Comparison of ENCODE assay signal across 2 cellular contexts in the genomic region with DNA sequence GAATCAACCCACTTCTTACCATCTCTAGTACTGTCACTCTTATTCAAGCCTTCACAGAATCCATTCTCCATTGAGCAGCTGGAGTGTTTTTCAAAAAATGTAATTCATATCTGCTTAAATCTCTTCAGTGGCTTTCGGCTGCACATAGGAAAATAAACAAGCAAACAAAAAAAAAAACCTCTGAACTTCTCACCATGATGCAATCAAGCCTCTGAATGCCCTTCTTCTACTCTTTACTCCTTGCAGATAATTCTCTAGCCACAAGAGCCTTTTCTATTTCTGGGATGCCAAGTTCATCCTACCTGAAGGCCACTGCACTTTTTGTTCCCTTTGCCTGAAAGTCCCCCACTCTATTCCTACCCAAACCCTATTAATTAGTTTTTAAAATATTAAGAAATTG.
TF ChIP-seq lines count a peak whose summit lies in the region.

No MANE protein-coding gene starts in this region.

TF ChIP-seq in IMR-90, 13 proteins besides CTCF, POLR2A, EP300 and RAD21:
- TF ChIP-seq RFX5 (IDR thresholded peaks at IDR 0.05; ENCODE audit: low read depth, low read length), result no peak
- 0 out of 2 replicates have a peak, but pooled peaks have one; percentile 20 for TF ChIP-seq CEBPB (IDR thresholded peaks at IDR 0.05; ENCODE audit: low read depth, low read length)

TF ChIP-seq in H1, 55 proteins besides CTCF, POLR2A, EP300 and RAD21:
- TF ChIP-seq SP4 (IDR thresholded peaks at IDR 0.05; ENCODE audit: low read length) (no peak), TAF1 (IDR thresholded peaks at IDR 0.05; ENCODE audit: low read depth, low read length) (no peak), YY1 (IDR thresholded peaks at IDR 0.05; ENCODE audit: low read depth, low read length) (no peak), SRF (IDR thresholded peaks at IDR 0.05; ENCODE audit: low read depth, low read length) (no peak), BRCA1 (IDR thresholded peaks at IDR 0.05; ENCODE audit: low read depth, low read length) (no peak), EZH2 (IDR thresholded peaks at IDR 0.05; ENCODE audit: low read depth, low read length, severe bottlenecking) (no peak), TEAD4 (IDR thresholded peaks at IDR 0.05; ENCODE audit: low read depth, low read length) (no peak), CHD2 (IDR thresholded peaks at IDR 0.05; ENCODE audit: low read length) (no peak), KDM1A (IDR thresholded peaks at IDR 0.05; ENCODE audit: borderline replicate concordance, low read length) (no peak)
- TF ChIP-seq, protein P1, sequence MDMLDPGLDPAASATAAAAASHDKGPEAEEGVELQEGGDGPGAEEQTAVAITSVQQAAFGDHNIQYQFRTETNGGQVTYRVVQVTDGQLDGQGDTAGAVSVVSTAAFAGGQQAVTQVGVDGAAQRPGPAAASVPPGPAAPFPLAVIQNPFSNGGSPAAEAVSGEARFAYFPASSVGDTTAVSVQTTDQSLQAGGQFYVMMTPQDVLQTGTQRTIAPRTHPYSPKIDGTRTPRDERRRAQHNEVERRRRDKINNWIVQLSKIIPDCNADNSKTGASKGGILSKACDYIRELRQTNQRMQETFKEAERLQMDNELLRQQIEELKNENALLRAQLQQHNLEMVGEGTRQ (IDR thresholded peaks at IDR 0.05; ENCODE audit: low read length), result no peak
